In genomic region chr16:83734136-83734535, GRCh38 we compare ENCODE assay signal across 30 cellular contexts.
"Had no signal": no experiment of that assay in that cellular context is flagged by ENCODE, and none has a peak within 500 bp of the region (broad histone marks: within the 10 kb centered on the region; RNA-seq: fewer than 3 reads in every experiment).

No MANE protein-coding gene starts in this region.

- FAIRE-seq: urothelium cell line had no signal

- ATAC-seq: naive thymus-derived CD4-positive, alpha-beta T cell; natural killer cell; psoas muscle; right cardiac atrium; sciatic nerve; stimulated activated memory B cell treated with anti-CD40 and anti-IgM and Interleukin-4, amounts not matched to agents 10 μg/mL and 1 μg/mL and 100 μg/mL, for 72 hours; stimulated activated naive CD8-positive, alpha-beta T cell treated with anti-CD3 and anti-CD28 coated beads, Interleukin-15, amount 100 ng/mL, for 72 hours; stimulated activated naive CD8-positive, alpha-beta T cell treated with anti-CD3 and anti-CD28 coated beads, Interleukin-15, Interleukin-2, amounts not matched to agents 100 U/mL and 50 U/mL, for 24 hours had no signal

- H2AFZ ChIP-seq: neural progenitor cell, parathyroid adenoma had no signal

- DNase-seq: naive thymus-derived CD4-positive, alpha-beta T cell; natural killer cell; occipital lobe; ovary; posterior cingulate gyrus; psoas muscle; right cardiac atrium; spleen; stimulated activated CD4-positive, alpha-beta T cell treated with anti-CD3 and anti-CD28 coated beads, Interleukin-12 subunit alpha, Interleukin-12 subunit beta, amount 100 ng/mL, for 4 hours; stimulated activated CD4-positive, alpha-beta T cell treated with anti-CD3 and anti-CD28 coated beads, Interleukin-1b, Interleukin-23, amount 100 ng/mL, for 48 hours; stimulated activated CD4-positive, alpha-beta T cell treated with anti-CD3 and anti-CD28 coated beads, Interleukin-4, amount 100 ng/mL, for 1 hour; stimulated activated CD4-positive, alpha-beta T cell treated with anti-CD3 and anti-CD28 coated beads, Interleukin-4, amount 100 ng/mL, for 4 hours; stimulated activated CD8-positive, alpha-beta memory T cell treated with anti-CD3 and anti-CD28 coated beads, Interleukin-4, amount 100 ng/mL, for 48 hours; stimulated activated naive CD4-positive, alpha-beta T cell; stimulated activated naive CD8-positive, alpha-beta T cell treated with anti-CD3 and anti-CD28 coated beads, Interleukin-15, amount 100 ng/mL, for 72 hours; stimulated activated naive CD8-positive, alpha-beta T cell treated with anti-CD3 and anti-CD28 coated beads, Interleukin-15, Interleukin-2, amounts not matched to agents 100 U/mL and 50 U/mL, for 24 hours; substantia nigra; testis; tibial artery; transverse colon; upper lobe of left lung had no signal

- H3K79me2 ChIP-seq: parathyroid adenoma had no signal

- H3K9me3 ChIP-seq: ovary, psoas muscle, suprapubic skin, testis, tibial artery, transverse colon, vagina had no signal

- H3K4me1 ChIP-seq: neural progenitor cell, parathyroid adenoma, psoas muscle, spleen, suprapubic skin, testis, tibial artery, transverse colon, upper lobe of left lung, vagina had no signal

- H3K4me3 ChIP-seq: neural progenitor cell, ovary, psoas muscle, skin epidermis, smooth muscle cell, spleen, suprapubic skin, testis, tibial artery, transverse colon, upper lobe of left lung, vagina had no signal

- H3K27ac ChIP-seq: neural progenitor cell, ovary, parathyroid adenoma, psoas muscle, skin epidermis, spleen, suprapubic skin, testis, tibial artery, transverse colon, upper lobe of left lung, vagina had no signal

- H3K4me2 ChIP-seq: neural progenitor cell, smooth muscle cell had no signal

- H3K27me3 ChIP-seq: neural progenitor cell, ovary, spleen, suprapubic skin, testis, tibial artery, transverse colon, upper lobe of left lung, vagina had no signal

- H3K9ac ChIP-seq: neural progenitor cell, parathyroid adenoma had no signal

- H3K36me3 ChIP-seq: neural progenitor cell, ovary, spleen, suprapubic skin, tibial artery, transverse colon, upper lobe of left lung, vagina had no signal
